Comparison of ENCODE assay signal across 10 cellular contexts in genomic region chr10:122114156-122114747, GRCh38.
DNase-seq lines count a peak whose midpoint lies in the region; ATAC-seq and TF ChIP-seq lines count a peak whose summit lies in the region.
"Had no signal": no experiment of that assay in that cellular context is flagged by ENCODE, and none has a peak within 500 bp of the region (broad histone marks: within the 10 kb centered on the region; RNA-seq: fewer than 3 reads in every experiment).

No MANE protein-coding gene starts in this region.

- intact Hi-C loops in left colon (cut with DNase I, micrococcal nuclease) = loop anchor here in 1 of 2 donors (5.0 kb wide), 2 partner anchors 62 to 122 kb away; no protein-coding TSS in a partner anchor

- no peak for TF ChIP-seq CTCF in choroid plexus epithelial cell (conservative IDR thresholded peaks at IDR 0.05; ENCODE audit: low read depth, low read length)
- TF ChIP-seq CTCF in GM13977 (IDR thresholded peaks at IDR 0.05; ENCODE audit: extremely low read depth, insufficient read depth, missing control alignments) = no peak

- H3K27ac ChIP-seq in HUES64 (ENCODE audit: low read depth, low read length) = no peak overlapping the region
- H3K27ac ChIP-seq in subcutaneous abdominal adipose tissue (ENCODE audit: low read depth, low read length) = peak overlapping the region; percentile 96

- WGBS in HUES64 = 69% methylated on average over 13 of the region's 13 CpGs

- DNase-seq in choroid plexus epithelial cell (ENCODE audit: low read depth) (no peak), left colon (peak in 1 of 2 donors; percentile 26), NOMO-1 treated with dmso at 0.1 percent for 144 hours (lab: John Stamatoyannopoulos, UW; ENCODE audit: unreplicated experiment) (no peak), GM13977 (ENCODE audit: low spot score) (no peak)
- no peak for DNase-seq in activated CD4-positive, alpha-beta T cell treated with anti-CD3 and anti-CD28 coated beads, Interleukin-2, amount 50 U/mL, for 48 hours
- DNase-seq: NCI-H2107 had no signal

- H3K9me3 ChIP-seq in HUES64 (ENCODE audit: insufficient read depth, low read depth, low read length) = no peaks in the 10 kb centered on the region
- H3K9me3 ChIP-seq in subcutaneous abdominal adipose tissue (ENCODE audit: control insufficient read depth in 5 of 5, low read length in 5 of 5) = peaks cover 0 to 3% (median 0%) of the 10 kb centered on the region in 5 donors

- peak overlapping the region; percentile 79 for H3K4me3 ChIP-seq in HUES64 (ENCODE audit: low read length)
- peak overlapping the region; percentile 74 for H3K4me3 ChIP-seq in choroid plexus epithelial cell (ENCODE audit: low read depth, low read length)
- H3K4me3 ChIP-seq in subcutaneous abdominal adipose tissue (ENCODE audit: low read depth in 1 of 5, low read length in 5 of 5) = peak overlapping the region; percentile 70 to 81 (median 76)

- H3K9ac ChIP-seq in HUES64 (ENCODE audit: low read depth, low read length) = peak overlapping the region; percentile 90
- peak overlapping the region; percentile 88 to 100 (median 89) for H3K9ac ChIP-seq in subcutaneous abdominal adipose tissue (ENCODE audit: low read length in 5 of 5)

- ATAC-seq in left colon (peak; percentile 9), HG02938 (IDR thresholded peaks at IDR 0.05; ENCODE audit: unreplicated experiment) (no peak)
- ATAC-seq: activated CD4-positive, alpha-beta T cell treated with anti-CD3 and anti-CD28 coated beads for 36 hours had no signal

- H3K4me1 ChIP-seq in HUES64 (ENCODE audit: insufficient read depth, low read length) = peaks cover 16% of the 10 kb centered on the region
- peaks cover 17 to 40% (median 38%) of the 10 kb centered on the region in 5 donors for H3K4me1 ChIP-seq in subcutaneous abdominal adipose tissue (ENCODE audit: control insufficient read depth in 5 of 5, insufficient read depth in 5 of 5, low read length in 5 of 5)

- H3K27me3 ChIP-seq in HUES64 (ENCODE audit: insufficient read depth, low read length) (peaks cover 17% of the 10 kb centered on the region; the same call in 1 of the 2 replicates), subcutaneous abdominal adipose tissue (ENCODE audit: control insufficient read depth in 5 of 5, insufficient read depth in 4 of 5, low read length in 5 of 5) (peaks cover 0 to 5% (median 0%) of the 10 kb centered on the region in 5 donors)

- H3K36me3 ChIP-seq in HUES64 (ENCODE audit: insufficient read depth, low read length) (no peaks in the 10 kb centered on the region), subcutaneous abdominal adipose tissue (ENCODE audit: control insufficient read depth in 5 of 5, insufficient read depth in 5 of 5, low read length in 5 of 5) (peaks cover 0 to 6% (median 0%) of the 10 kb centered on the region in 5 donors)

- in situ Hi-C loops in GM13977 (cut with MboI; ENCODE audit: low pct_unique_long_range_greater_than_20kb, low sequenced_read_pairs, unreplicated experiment) = no loop called here
